In the genomic region with DNA sequence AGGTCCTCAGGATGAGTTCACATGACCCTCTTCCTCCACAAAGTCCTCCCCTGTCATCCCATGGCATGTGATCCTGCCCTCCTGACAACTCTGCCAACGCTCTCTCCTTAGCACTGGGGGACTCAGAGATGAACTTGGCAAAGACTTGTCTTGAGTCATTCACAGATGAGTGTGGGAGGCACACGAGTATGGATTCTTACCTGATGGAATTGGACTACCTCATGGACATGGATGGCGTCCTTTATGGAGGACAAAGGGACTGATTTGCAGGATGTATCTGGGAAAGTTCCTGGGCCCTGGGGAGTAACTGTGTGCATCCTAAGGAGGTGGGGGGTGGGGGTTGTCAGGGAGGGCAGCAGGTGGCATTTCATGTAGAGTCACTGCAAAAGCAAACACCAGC, we compare ENCODE assay signal across 28 cellular contexts.
"Had no signal": no experiment of that assay in that cellular context is flagged by ENCODE, and none has a peak within 500 bp of the region (broad histone marks: within the 10 kb centered on the region; RNA-seq: fewer than 3 reads in every experiment).

No MANE protein-coding gene starts in this region.

- H3K4me1 Mint-ChIP-seq: stimulated activated effector memory CD8-positive, alpha-beta T cell treated with anti-CD3 and anti-CD28 coated beads, Interleukin-12 subunit alpha, Interleukin-12 subunit beta, amount 100 ng/mL, for 72 hours; stimulated activated memory B cell treated with anti-CD40 and anti-IgM and Interleukin-4, amounts not matched to agents 10 μg/mL and 1 μg/mL and 100 μg/mL, for 72 hours; stimulated activated naive B cell treated with anti-CD40 and anti-IgM and Interleukin-4, amounts not matched to agents 10 μg/mL and 1 μg/mL and 100 μg/mL, for 72 hours; stimulated activated naive CD8-positive, alpha-beta T cell treated with anti-CD3 and anti-CD28 coated beads, Interleukin-15, amount 100 ng/mL, for 72 hours had no signal

- H3K4me3 ChIP-seq: stomach, suprapubic skin, testis, thoracic aorta, thyroid gland, tibial artery, tibial nerve, transverse colon, upper lobe of left lung, upper lobe of right lung, uterus, vagina had no signal

- H3K27me3 ChIP-seq: stomach, suprapubic skin, testis, thyroid gland, tibial artery, tibial nerve, transverse colon, upper lobe of left lung, upper lobe of right lung, uterus, vagina had no signal

- H3K36me3 ChIP-seq: stomach, suprapubic skin, thoracic aorta, thyroid gland, tibial artery, tibial nerve, transverse colon, upper lobe of left lung, upper lobe of right lung, uterus, vagina had no signal

- H3K36me3 Mint-ChIP-seq: stimulated activated effector memory CD8-positive, alpha-beta T cell treated with anti-CD3 and anti-CD28 coated beads, Interleukin-12 subunit alpha, Interleukin-12 subunit beta, amount 100 ng/mL, for 72 hours; stimulated activated memory B cell treated with anti-CD40 and anti-IgM and Interleukin-4, amounts not matched to agents 10 μg/mL and 1 μg/mL and 100 μg/mL, for 72 hours; stimulated activated naive B cell treated with anti-CD40 and anti-IgM and Interleukin-4, amounts not matched to agents 10 μg/mL and 1 μg/mL and 100 μg/mL, for 72 hours; type B pancreatic cell had no signal

- H3K27ac ChIP-seq: stomach, suprapubic skin, testis, thoracic aorta, thyroid gland, tibial artery, tibial nerve, transverse colon, upper lobe of left lung, upper lobe of right lung, uterus, vagina had no signal

- DNase-seq: stimulated activated CD4-positive, alpha-beta T cell treated with anti-CD3 and anti-CD28 coated beads, Interleukin-2, amount 100 ng/mL, for 48 hours; stimulated activated CD4-positive, alpha-beta T cell treated with anti-CD3 and anti-CD28 coated beads, Interleukin-4, amount 100 ng/mL, for 1 hour; stimulated activated CD4-positive, alpha-beta T cell treated with anti-CD3 and anti-CD28 coated beads, Interleukin-4, amount 100 ng/mL, for 24 hours; stimulated activated CD4-positive, alpha-beta T cell treated with anti-CD3 and anti-CD28 coated beads, Interleukin-4, amount 100 ng/mL, for 4 hours; stimulated activated CD8-positive, alpha-beta memory T cell treated with anti-CD3 and anti-CD28 coated beads, Interleukin-4, amount 100 ng/mL, for 48 hours; stimulated activated naive B cell treated with anti-CD40 and anti-IgM and Interleukin-4, amounts not matched to agents 10 μg/mL and 1 μg/mL and 100 μg/mL, for 72 hours; stimulated activated naive CD4-positive, alpha-beta T cell; stimulated activated naive CD4-positive, alpha-beta T cell treated with Interleukin-2 at 50 U/mL for 16 hours; stimulated activated naive CD8-positive, alpha-beta T cell treated with anti-CD3 and anti-CD28 coated beads, Interleukin-15, amount 100 ng/mL, for 72 hours; stimulated activated naive CD8-positive, alpha-beta T cell treated with anti-CD3 and anti-CD28 coated beads, Interleukin-15, Interleukin-2, amounts not matched to agents 100 U/mL and 50 U/mL, for 24 hours; stomach; substantia nigra; testis; thyroid gland; tibial artery; transverse colon; trophoblast cell; upper lobe of left lung; upper lobe of right lung; uterus had no signal

- H3K27me3 Mint-ChIP-seq: type B pancreatic cell had no signal

- H3K27ac Mint-ChIP-seq: stimulated activated effector memory CD8-positive, alpha-beta T cell treated with anti-CD3 and anti-CD28 coated beads, Interleukin-12 subunit alpha, Interleukin-12 subunit beta, amount 100 ng/mL, for 72 hours; stimulated activated memory B cell treated with anti-CD40 and anti-IgM and Interleukin-4, amounts not matched to agents 10 μg/mL and 1 μg/mL and 100 μg/mL, for 72 hours; stimulated activated naive B cell treated with anti-CD40 and anti-IgM and Interleukin-4, amounts not matched to agents 10 μg/mL and 1 μg/mL and 100 μg/mL, for 72 hours; stimulated activated naive CD8-positive, alpha-beta T cell treated with anti-CD3 and anti-CD28 coated beads, Interleukin-15, Interleukin-2, amounts not matched to agents 100 ng/mL and 50 ng/mL, for 24 hours; type B pancreatic cell had no signal

- H3K4me1 ChIP-seq: stomach, suprapubic skin, testis, thyroid gland, tibial artery, tibial nerve, transverse colon, upper lobe of left lung, upper lobe of right lung, uterus, vagina had no signal

- H3K9me3 ChIP-seq: suprapubic skin, testis, thoracic aorta, thyroid gland, tibial artery, tibial nerve, transverse colon, upper lobe of left lung, upper lobe of right lung, uterus, vagina had no signal

- H3K4me3 Mint-ChIP-seq: stimulated activated effector memory CD8-positive, alpha-beta T cell treated with anti-CD3 and anti-CD28 coated beads, Interleukin-12 subunit alpha, Interleukin-12 subunit beta, amount 100 ng/mL, for 72 hours; stimulated activated memory B cell treated with anti-CD40 and anti-IgM and Interleukin-4, amounts not matched to agents 10 μg/mL and 1 μg/mL and 100 μg/mL, for 72 hours; stimulated activated naive B cell treated with anti-CD40 and anti-IgM and Interleukin-4, amounts not matched to agents 10 μg/mL and 1 μg/mL and 100 μg/mL, for 72 hours; stimulated activated naive CD8-positive, alpha-beta T cell treated with anti-CD3 and anti-CD28 coated beads, Interleukin-15, amount 100 ng/mL, for 72 hours; stimulated activated naive CD8-positive, alpha-beta T cell treated with anti-CD3 and anti-CD28 coated beads, Interleukin-15, Interleukin-2, amounts not matched to agents 100 ng/mL and 50 ng/mL, for 24 hours; type B pancreatic cell had no signal

- H3K9me3 Mint-ChIP-seq: stimulated activated effector memory CD8-positive, alpha-beta T cell treated with anti-CD3 and anti-CD28 coated beads, Interleukin-12 subunit alpha, Interleukin-12 subunit beta, amount 100 ng/mL, for 72 hours; stimulated activated naive CD8-positive, alpha-beta T cell treated with anti-CD3 and anti-CD28 coated beads, Interleukin-15, amount 100 ng/mL, for 72 hours; stimulated activated naive CD8-positive, alpha-beta T cell treated with anti-CD3 and anti-CD28 coated beads, Interleukin-15, Interleukin-2, amounts not matched to agents 100 ng/mL and 50 ng/mL, for 24 hours; type B pancreatic cell had no signal

- ATAC-seq: stimulated activated memory B cell treated with anti-CD40 and anti-IgM and Interleukin-4, amounts not matched to agents 10 μg/mL and 1 μg/mL and 100 μg/mL, for 72 hours; stimulated activated naive B cell treated with anti-CD40 and anti-IgM and Interleukin-4, amounts not matched to agents 10 μg/mL and 1 μg/mL and 100 μg/mL, for 72 hours; stimulated activated naive CD8-positive, alpha-beta T cell treated with anti-CD3 and anti-CD28 coated beads, Interleukin-15, amount 100 ng/mL, for 72 hours; stimulated activated naive CD8-positive, alpha-beta T cell treated with anti-CD3 and anti-CD28 coated beads, Interleukin-15, Interleukin-2, amounts not matched to agents 100 U/mL and 50 U/mL, for 24 hours; upper lobe of right lung had no signal
